8 cellular contexts compared by ENCODE assay signal in genomic region chr13:98476538-98476966, GRCh38.
DNase-seq lines count a peak whose midpoint lies in the region; ATAC-seq, FAIRE-seq and TF ChIP-seq lines count a peak whose summit lies in the region.

No MANE protein-coding gene starts in this region.

- H3K4me1 ChIP-seq in CD8-positive, alpha-beta T cell (ENCODE audit: insufficient read depth, low read length), result peaks cover 44% of the 10 kb centered on the region
- H3K4me1 ChIP-seq in muscle layer of duodenum (ENCODE audit: control insufficient read depth in 1 of 2, insufficient read depth in 2 of 2, low read length in 2 of 2) (peaks cover 14 to 35% of the 10 kb centered on the region in 2 donors), BE2C (peaks cover 36% of the 10 kb centered on the region)

- no peaks in the 10 kb centered on the region for H3K27me3 Mint-ChIP-seq in CD8-positive, alpha-beta T cell (ENCODE audit: low read depth)

- H3K9me3 Mint-ChIP-seq in CD8-positive, alpha-beta T cell, result no peaks in the 10 kb centered on the region

- H3K4me3 ChIP-seq in CD8-positive, alpha-beta T cell (ENCODE audit: low read depth, low read length), result peak overlapping the region; percentile 20
- H3K4me3 ChIP-seq in muscle layer of duodenum (ENCODE audit: low read depth in 1 of 2, low read length in 2 of 2), result no peak overlapping the region
- H3K4me3 ChIP-seq in BE2C (ENCODE audit: low read depth, low read length), result no peak overlapping the region

- peak overlapping the region; percentile 44 for H3K27ac ChIP-seq in CD8-positive, alpha-beta T cell (ENCODE audit: low read depth, low read length)
- H3K27ac ChIP-seq in muscle layer of duodenum (ENCODE audit: low read length), result peak overlapping the region; percentile 56

- H3K27ac Mint-ChIP-seq in CD8-positive, alpha-beta T cell, result peak overlapping the region; percentile 94

- CTCF ChIA-PET in CD8-positive, alpha-beta T cell (lab: Charles Lee), result interaction anchor here (1.1 to 3.0 kb wide), 3 partner anchors 31 to 177 kb away, joined by 3 to 15 read pairs (median 5); no protein-coding TSS in a partner anchor

- TF ChIP-seq CTCF in CD8-positive, alpha-beta T cell (IDR thresholded peaks at IDR 0.05), result no peak
- TF ChIP-seq CTCF in BE2C (IDR thresholded peaks at IDR 0.05; ENCODE audit: low read depth, low read length), result no peak

- H3K4me3 Mint-ChIP-seq in CD8-positive, alpha-beta T cell, result peak overlapping the region; percentile 67

- FAIRE-seq in HTR-8/SVneo (lab: Jason Lieb, UNC), result peak; percentile 93

- peak; percentile 57 to 91 (median 82) for DNase-seq in CD8-positive, alpha-beta T cell
- DNase-seq in HTR-8/SVneo (ENCODE audit: insufficient read length, low spot score), result peak; percentile 78
- peak; percentile 24 for DNase-seq in cerebellar cortex (ENCODE audit: low spot score)
- DNase-seq in stimulated activated naive CD4-positive, alpha-beta T cell treated with Interleukin-2 at 50 U/mL for 16 hours (lab: John Stamatoyannopoulos, UW), result peak; percentile 91
- no peak for DNase-seq in BE2C

- no peaks in the 10 kb centered on the region for H3K9me3 ChIP-seq in CD8-positive, alpha-beta T cell (ENCODE audit: low read length)
- no peaks in the 10 kb centered on the region for H3K9me3 ChIP-seq in muscle layer of duodenum (ENCODE audit: control insufficient read depth in 1 of 2, low read length in 2 of 2)
- H3K9me3 ChIP-seq in BE2C, result no peaks in the 10 kb centered on the region

- peaks cover 48% of the 10 kb centered on the region for H3K36me3 Mint-ChIP-seq in CD8-positive, alpha-beta T cell

- H3K27me3 ChIP-seq in CD8-positive, alpha-beta T cell (ENCODE audit: insufficient read depth, low read length), result no peaks in the 10 kb centered on the region
- H3K27me3 ChIP-seq in muscle layer of duodenum (ENCODE audit: low read depth, low read length) (no peaks in the 10 kb centered on the region), BE2C (no peaks in the 10 kb centered on the region)

- peaks cover 14% of the 10 kb centered on the region for H3K36me3 ChIP-seq in CD8-positive, alpha-beta T cell (ENCODE audit: insufficient read depth, low read length)
- peaks cover 19 to 28% of the 10 kb centered on the region in 2 donors for H3K36me3 ChIP-seq in muscle layer of duodenum (ENCODE audit: control insufficient read depth in 1 of 2, insufficient read depth in 2 of 2, low read length in 2 of 2)
- peaks cover 24% of the 10 kb centered on the region for H3K36me3 ChIP-seq in BE2C

- POLR2A ChIA-PET in CD8-positive, alpha-beta T cell (lab: Charles Lee), result interaction anchor here (0.6 to 1.8 kb wide), 7 partner anchors 8 to 100 kb away, joined by 3 to 9 read pairs (median 3); partner anchors contain the start of gene STK24

- H3K4me1 Mint-ChIP-seq in CD8-positive, alpha-beta T cell (ENCODE audit: low read depth), result peaks cover 66% of the 10 kb centered on the region

- intact Hi-C loops in CD8-positive, alpha-beta T cell (cut with DNase I, micrococcal nuclease), result loop anchor here (1.0 to 10.0 kb wide), 6 partner anchors 31 to 1021 kb away; partner anchors contain the start of gene STK24 (in 1 of the 2)

- ATAC-seq in CD8-positive, alpha-beta T cell, result peak; percentile 90
- ATAC-seq in GM21447 (IDR thresholded peaks at IDR 0.05; ENCODE audit: unreplicated experiment), result peak; percentile 89
- peak; percentile 88 to 90 for ATAC-seq in activated CD4-positive, CD25-positive, alpha-beta regulatory T cell treated with anti-CD3 and anti-CD28 coated beads, Interleukin-2, amount 50 U/mL, for 24 hours
